ENCODE assay signal across 1 cellular context in the genomic region with DNA sequence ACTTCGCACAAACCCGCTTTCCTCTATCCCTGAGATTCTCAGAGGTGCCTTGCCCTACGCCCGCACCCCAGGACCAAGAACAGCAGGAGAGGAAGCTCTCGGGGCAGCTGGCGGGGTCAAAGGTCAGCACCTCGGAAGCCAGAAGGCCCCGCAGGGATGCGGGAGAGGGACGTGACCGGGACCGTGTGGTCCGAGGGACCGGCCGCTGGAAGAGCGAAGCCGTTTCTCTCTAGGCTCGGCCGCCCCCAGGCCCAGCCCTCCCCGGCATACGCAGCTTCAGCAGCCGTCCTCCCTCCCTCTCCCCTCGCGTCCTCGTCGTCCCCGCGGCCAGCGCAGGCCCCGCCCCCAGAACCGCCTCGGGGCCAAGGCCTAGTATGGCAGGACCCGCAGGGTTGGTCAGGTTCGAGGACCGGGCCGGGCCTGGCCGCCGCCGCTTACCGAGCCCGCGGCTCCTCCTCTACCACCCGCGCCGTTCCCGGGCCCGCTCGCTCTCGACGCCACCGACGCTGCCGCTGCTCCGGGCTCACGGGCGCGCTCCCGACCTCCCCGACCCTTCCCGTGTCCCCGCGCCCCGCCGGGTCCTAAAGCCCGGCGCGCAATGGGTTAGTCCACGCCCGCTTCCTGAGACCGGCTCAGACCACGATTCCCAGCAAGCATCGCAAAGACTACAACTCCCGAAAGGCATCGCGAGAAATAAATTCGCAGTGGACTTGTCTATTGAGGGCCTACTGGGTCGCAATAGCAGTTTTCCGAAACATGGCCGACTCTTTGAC.
TF ChIP-seq lines count a peak whose summit lies in the region.

A gene with protein sequence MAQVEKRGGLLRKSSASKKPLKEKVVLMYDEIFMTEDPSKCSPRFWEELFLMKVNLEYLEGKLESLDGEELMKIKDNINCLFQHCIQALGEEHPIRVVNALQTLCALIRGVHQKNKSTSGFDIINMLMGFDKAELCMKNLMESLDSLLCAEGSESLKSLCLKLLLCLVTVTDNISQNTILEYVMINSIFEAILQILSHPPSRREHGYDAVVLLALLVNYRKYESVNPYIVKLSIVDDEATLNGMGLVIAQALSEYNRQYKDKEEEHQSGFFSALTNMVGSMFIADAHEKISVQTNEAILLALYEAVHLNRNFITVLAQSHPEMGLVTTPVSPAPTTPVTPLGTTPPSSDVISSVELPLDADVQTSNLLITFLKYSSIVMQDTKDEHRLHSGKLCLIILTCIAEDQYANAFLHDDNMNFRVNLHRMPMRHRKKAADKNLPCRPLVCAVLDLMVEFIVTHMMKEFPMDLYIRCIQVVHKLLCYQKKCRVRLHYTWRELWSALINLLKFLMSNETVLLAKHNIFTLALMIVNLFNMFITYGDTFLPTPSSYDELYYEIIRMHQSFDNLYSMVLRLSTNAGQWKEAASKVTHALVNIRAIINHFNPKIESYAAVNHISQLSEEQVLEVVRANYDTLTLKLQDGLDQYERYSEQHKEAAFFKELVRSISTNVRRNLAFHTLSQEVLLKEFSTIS (minus strand): TSS at position 527 of the 773 bp plus-strand sequence. CDS start 16,059 bp downstream, outside the sequence.

TF ChIP-seq in HepG2, 621 proteins besides CTCF, POLR2A, EP300 and RAD21 (continued from another document and continues in another):
- TF ChIP-seq PAX8 (CRISPR knock-in tag; IDR thresholded peaks at IDR 0.05; ENCODE audit: borderline replicate concordance) (no peak; the same call in 1 of the 2 replicates), ZFX (CRISPR knock-in tag; IDR thresholded peaks at IDR 0.05; ENCODE audit: low read depth) (peak; percentile 99), ZNF3 (CRISPR knock-in tag; IDR thresholded peaks at IDR 0.05) (no peak), ZNF563 (CRISPR knock-in tag; IDR thresholded peaks at IDR 0.05) (peak; percentile 94; the same call in 1 of the 2 replicates), HOXA5 (CRISPR knock-in tag; IDR thresholded peaks at IDR 0.05) (peak; percentile 88), CENPT (CRISPR knock-in tag; IDR thresholded peaks at IDR 0.05; ENCODE audit: low read depth) (peak; percentile 22; the same call in 1 of the 2 replicates), RARG (CRISPR knock-in tag; IDR thresholded peaks at IDR 0.05; ENCODE audit: low read depth) (no peak), REL (CRISPR knock-in tag; conservative IDR thresholded peaks at IDR 0.05) (no peak), GABPA (IDR thresholded peaks at IDR 0.05; ENCODE audit: low read depth, low read length) (peak; percentile 49), GABPA (CRISPR knock-in tag; IDR thresholded peaks at IDR 0.05; ENCODE audit: low read depth) (peak; percentile 83), AKAP8 (CRISPR knock-in tag; IDR thresholded peaks at IDR 0.05) (no peak), HES4 (CRISPR knock-in tag; IDR thresholded peaks at IDR 0.05; ENCODE audit: borderline replicate concordance) (no peak), FOXM1 (CRISPR knock-in tag; IDR thresholded peaks at IDR 0.05) (0 out of 2 replicates have a peak, but pooled peaks have one; percentile 30), FOXP1 (IDR thresholded peaks at IDR 0.05) (no peak), FOXP1 (CRISPR knock-in tag; IDR thresholded peaks at IDR 0.05) (no peak), ZNF33A (CRISPR knock-in tag; IDR thresholded peaks at IDR 0.05; ENCODE audit: borderline replicate concordance) (0 out of 2 replicates have a peak, but pooled peaks have one; percentile 45), ZNF768 (CRISPR knock-in tag; IDR thresholded peaks at IDR 0.05) (peak; percentile 68), ZNF180 (CRISPR knock-in tag; IDR thresholded peaks at IDR 0.05; ENCODE audit: borderline replicate concordance, low read depth) (no peak), ZNF782 (CRISPR knock-in tag; IDR thresholded peaks at IDR 0.05; ENCODE audit: borderline replicate concordance) (peak; percentile 24; the same call in 1 of the 2 replicates), PRPF4 (IDR thresholded peaks at IDR 0.05; ENCODE audit: low read depth, low read length, poor library complexity, severe bottlenecking) (no peak), ZNF83 (CRISPR knock-in tag; IDR thresholded peaks at IDR 0.05; ENCODE audit: borderline replicate concordance) (no peak), ZSCAN30 (CRISPR knock-in tag; IDR thresholded peaks at IDR 0.05) (no peak), TEAD2 (CRISPR knock-in tag; IDR thresholded peaks at IDR 0.05) (peak; percentile 61; the same call in 1 of the 2 replicates), ZNF772 (CRISPR knock-in tag; IDR thresholded peaks at IDR 0.05) (no peak; the same call in 1 of the 2 replicates), CEBPG (CRISPR knock-in tag; IDR thresholded peaks at IDR 0.05) (peak; percentile 40; the same call in 1 of the 2 replicates), RFXANK (CRISPR knock-in tag; IDR thresholded peaks at IDR 0.05) (no peak), NR2F6 (IDR thresholded peaks at IDR 0.05) (peak; percentile 90), NR2F6 (CRISPR knock-in tag; IDR thresholded peaks at IDR 0.05) (peak; percentile 86)
- TF ChIP-seq, protein P1, sequence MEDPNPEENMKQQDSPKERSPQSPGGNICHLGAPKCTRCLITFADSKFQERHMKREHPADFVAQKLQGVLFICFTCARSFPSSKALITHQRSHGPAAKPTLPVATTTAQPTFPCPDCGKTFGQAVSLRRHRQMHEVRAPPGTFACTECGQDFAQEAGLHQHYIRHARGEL (CRISPR knock-in tag; IDR thresholded peaks at IDR 0.05): no peak
- TF ChIP-seq, protein P2, sequence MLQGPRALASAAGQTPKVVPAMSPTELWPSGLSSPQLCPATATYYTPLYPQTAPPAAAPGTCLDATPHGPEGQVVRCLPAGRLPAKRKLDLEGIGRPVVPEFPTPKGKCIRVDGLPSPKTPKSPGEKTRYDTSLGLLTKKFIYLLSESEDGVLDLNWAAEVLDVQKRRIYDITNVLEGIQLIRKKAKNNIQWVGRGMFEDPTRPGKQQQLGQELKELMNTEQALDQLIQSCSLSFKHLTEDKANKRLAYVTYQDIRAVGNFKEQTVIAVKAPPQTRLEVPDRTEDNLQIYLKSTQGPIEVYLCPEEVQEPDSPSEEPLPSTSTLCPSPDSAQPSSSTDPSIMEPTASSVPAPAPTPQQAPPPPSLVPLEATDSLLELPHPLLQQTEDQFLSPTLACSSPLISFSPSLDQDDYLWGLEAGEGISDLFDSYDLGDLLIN (CRISPR knock-in tag; IDR thresholded peaks at IDR 0.05; ENCODE audit: borderline replicate concordance): peak; percentile 83; the same call in 1 of the 2 replicates
- TF ChIP-seq, protein P3, sequence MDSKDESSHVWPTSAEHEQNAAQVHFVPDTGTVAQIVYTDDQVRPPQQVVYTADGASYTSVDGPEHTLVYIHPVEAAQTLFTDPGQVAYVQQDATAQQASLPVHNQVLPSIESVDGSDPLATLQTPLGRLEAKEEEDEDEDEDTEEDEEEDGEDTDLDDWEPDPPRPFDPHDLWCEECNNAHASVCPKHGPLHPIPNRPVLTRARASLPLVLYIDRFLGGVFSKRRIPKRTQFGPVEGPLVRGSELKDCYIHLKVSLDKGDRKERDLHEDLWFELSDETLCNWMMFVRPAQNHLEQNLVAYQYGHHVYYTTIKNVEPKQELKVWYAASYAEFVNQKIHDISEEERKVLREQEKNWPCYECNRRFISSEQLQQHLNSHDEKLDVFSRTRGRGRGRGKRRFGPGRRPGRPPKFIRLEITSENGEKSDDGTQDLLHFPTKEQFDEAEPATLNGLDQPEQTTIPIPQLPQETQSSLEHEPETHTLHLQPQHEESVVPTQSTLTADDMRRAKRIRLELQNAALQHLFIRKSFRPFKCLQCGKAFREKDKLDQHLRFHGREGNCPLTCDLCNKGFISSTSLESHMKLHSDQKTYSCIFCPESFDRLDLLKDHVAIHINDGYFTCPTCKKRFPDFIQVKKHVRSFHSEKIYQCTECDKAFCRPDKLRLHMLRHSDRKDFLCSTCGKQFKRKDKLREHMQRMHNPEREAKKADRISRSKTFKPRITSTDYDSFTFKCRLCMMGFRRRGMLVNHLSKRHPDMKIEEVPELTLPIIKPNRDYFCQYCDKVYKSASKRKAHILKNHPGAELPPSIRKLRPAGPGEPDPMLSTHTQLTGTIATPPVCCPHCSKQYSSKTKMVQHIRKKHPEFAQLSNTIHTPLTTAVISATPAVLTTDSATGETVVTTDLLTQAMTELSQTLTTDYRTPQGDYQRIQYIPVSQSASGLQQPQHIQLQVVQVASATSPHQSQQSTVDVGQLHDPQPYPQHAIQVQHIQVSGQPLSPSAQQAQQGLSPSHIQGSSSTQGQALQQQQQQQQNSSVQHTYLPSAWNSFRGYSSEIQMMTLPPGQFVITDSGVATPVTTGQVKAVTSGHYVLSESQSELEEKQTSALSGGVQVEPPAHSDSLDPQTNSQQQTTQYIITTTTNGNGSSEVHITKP (CRISPR knock-in tag; IDR thresholded peaks at IDR 0.05; ENCODE audit: low read depth): peak; percentile 96
- TF ChIP-seq, protein P4, sequence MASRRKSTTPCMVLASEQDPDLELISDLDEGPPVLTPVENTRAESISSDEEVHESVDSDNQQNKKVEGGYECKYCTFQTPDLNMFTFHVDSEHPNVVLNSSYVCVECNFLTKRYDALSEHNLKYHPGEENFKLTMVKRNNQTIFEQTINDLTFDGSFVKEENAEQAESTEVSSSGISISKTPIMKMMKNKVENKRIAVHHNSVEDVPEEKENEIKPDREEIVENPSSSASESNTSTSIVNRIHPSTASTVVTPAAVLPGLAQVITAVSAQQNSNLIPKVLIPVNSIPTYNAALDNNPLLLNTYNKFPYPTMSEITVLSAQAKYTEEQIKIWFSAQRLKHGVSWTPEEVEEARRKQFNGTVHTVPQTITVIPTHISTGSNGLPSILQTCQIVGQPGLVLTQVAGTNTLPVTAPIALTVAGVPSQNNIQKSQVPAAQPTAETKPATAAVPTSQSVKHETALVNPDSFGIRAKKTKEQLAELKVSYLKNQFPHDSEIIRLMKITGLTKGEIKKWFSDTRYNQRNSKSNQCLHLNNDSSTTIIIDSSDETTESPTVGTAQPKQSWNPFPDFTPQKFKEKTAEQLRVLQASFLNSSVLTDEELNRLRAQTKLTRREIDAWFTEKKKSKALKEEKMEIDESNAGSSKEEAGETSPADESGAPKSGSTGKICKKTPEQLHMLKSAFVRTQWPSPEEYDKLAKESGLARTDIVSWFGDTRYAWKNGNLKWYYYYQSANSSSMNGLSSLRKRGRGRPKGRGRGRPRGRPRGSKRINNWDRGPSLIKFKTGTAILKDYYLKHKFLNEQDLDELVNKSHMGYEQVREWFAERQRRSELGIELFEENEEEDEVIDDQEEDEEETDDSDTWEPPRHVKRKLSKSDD (CRISPR knock-in tag; IDR thresholded peaks at IDR 0.05; ENCODE audit: low read depth): peak; percentile 64; the same call in 1 of the 2 replicates
- TF ChIP-seq, protein P5, sequence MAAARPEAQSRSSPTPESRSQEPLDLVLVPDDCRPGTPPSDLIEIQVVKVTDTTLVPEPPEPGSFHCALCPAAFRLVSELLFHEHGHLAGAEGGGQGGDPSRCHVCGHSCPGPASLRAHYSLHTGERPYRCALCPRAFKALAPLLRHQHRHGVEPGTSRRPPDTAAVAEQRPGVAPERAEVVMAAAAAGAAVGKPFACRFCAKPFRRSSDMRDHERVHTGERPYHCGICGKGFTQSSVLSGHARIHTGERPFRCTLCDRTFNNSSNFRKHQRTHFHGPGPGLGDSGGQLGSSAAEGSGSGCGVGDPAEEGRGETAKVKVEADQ (CRISPR knock-in tag; IDR thresholded peaks at IDR 0.05; ENCODE audit: borderline replicate concordance): peak; percentile 65
- TF ChIP-seq, protein P6, sequence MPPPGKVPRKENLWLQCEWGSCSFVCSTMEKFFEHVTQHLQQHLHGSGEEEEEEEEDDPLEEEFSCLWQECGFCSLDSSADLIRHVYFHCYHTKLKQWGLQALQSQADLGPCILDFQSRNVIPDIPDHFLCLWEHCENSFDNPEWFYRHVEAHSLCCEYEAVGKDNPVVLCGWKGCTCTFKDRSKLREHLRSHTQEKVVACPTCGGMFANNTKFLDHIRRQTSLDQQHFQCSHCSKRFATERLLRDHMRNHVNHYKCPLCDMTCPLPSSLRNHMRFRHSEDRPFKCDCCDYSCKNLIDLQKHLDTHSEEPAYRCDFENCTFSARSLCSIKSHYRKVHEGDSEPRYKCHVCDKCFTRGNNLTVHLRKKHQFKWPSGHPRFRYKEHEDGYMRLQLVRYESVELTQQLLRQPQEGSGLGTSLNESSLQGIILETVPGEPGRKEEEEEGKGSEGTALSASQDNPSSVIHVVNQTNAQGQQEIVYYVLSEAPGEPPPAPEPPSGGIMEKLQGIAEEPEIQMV (CRISPR knock-in tag; IDR thresholded peaks at IDR 0.05; ENCODE audit: low read depth): peak; percentile 86; the same call in 1 of the 2 replicates
- TF ChIP-seq, protein P7, sequence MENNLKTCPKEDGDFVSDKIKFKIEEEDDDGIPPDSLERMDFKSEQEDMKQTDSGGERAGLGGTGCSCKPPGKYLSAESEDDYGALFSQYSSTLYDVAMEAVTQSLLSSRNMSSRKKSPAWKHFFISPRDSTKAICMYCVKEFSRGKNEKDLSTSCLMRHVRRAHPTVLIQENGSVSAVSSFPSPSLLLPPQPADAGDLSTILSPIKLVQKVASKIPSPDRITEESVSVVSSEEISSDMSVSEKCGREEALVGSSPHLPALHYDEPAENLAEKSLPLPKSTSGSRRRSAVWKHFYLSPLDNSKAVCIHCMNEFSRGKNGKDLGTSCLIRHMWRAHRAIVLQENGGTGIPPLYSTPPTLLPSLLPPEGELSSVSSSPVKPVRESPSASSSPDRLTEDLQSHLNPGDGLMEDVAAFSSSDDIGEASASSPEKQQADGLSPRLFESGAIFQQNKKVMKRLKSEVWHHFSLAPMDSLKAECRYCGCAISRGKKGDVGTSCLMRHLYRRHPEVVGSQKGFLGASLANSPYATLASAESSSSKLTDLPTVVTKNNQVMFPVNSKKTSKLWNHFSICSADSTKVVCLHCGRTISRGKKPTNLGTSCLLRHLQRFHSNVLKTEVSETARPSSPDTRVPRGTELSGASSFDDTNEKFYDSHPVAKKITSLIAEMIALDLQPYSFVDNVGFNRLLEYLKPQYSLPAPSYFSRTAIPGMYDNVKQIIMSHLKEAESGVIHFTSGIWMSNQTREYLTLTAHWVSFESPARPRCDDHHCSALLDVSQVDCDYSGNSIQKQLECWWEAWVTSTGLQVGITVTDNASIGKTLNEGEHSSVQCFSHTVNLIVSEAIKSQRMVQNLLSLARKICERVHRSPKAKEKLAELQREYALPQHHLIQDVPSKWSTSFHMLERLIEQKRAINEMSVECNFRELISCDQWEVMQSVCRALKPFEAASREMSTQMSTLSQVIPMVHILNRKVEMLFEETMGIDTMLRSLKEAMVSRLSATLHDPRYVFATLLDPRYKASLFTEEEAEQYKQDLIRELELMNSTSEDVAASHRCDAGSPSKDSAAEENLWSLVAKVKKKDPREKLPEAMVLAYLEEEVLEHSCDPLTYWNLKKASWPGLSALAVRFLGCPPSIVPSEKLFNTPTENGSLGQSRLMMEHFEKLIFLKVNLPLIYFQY (CRISPR knock-in tag; IDR thresholded peaks at IDR 0.05; ENCODE audit: borderline replicate concordance): peak; percentile 80; the same call in 1 of the 2 replicates
- TF ChIP-seq, protein P8, sequence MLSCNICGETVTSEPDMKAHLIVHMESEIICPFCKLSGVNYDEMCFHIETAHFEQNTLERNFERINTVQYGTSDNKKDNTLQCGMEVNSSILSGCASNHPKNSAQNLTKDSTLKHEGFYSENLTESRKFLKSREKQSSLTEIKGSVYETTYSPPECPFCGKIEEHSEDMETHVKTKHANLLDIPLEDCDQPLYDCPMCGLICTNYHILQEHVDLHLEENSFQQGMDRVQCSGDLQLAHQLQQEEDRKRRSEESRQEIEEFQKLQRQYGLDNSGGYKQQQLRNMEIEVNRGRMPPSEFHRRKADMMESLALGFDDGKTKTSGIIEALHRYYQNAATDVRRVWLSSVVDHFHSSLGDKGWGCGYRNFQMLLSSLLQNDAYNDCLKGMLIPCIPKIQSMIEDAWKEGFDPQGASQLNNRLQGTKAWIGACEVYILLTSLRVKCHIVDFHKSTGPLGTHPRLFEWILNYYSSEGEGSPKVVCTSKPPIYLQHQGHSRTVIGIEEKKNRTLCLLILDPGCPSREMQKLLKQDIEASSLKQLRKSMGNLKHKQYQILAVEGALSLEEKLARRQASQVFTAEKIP (CRISPR knock-in tag; IDR thresholded peaks at IDR 0.05; ENCODE audit: borderline replicate concordance): no peak
